1 cellular context compared by ENCODE assay signal in the genomic region with DNA sequence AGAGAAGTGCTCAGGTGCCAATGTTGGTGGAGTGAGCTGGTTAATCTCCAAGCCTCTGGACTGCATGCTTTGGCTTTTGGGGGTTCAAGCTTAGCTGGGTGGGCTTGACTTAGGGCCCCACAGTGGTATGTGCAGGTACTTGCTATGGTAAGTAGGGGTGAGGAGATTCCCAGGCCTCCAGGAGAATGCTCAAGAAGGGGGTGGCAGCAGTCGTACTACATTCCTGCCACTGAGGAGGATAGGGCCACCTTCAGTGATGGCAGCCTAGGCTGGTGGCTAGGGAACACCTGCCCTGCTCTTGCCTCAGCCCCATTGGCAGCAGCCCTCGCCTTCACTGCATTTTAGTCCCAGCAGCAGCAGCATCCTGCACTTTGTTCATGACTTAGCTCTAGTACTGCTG.
TF ChIP-seq lines count a peak whose summit lies in the region.

No MANE protein-coding gene starts in this region.

TF ChIP-seq in H1, 55 proteins besides CTCF, POLR2A, EP300 and RAD21:
- TF ChIP-seq SP4 (IDR thresholded peaks at IDR 0.05; ENCODE audit: low read length) (no peak), TCF12 (IDR thresholded peaks at IDR 0.05; ENCODE audit: low read depth, low read length) (no peak), SP1 (IDR thresholded peaks at IDR 0.05; ENCODE audit: low read depth, low read length) (no peak), KDM5A (IDR thresholded peaks at IDR 0.05; ENCODE audit: low read length) (no peak), E2F6 (IDR thresholded peaks at IDR 0.05) (no peak), BRCA1 (IDR thresholded peaks at IDR 0.05; ENCODE audit: low read depth, low read length) (no peak), NANOG (IDR thresholded peaks at IDR 0.05; ENCODE audit: insufficient read depth, low read depth, low read length, poor library complexity, severe bottlenecking) (no peak), EZH2 (IDR thresholded peaks at IDR 0.05; ENCODE audit: low read depth, low read length, severe bottlenecking) (no peak), NRF1 (IDR thresholded peaks at IDR 0.05; ENCODE audit: low read depth, low read length) (no peak), FOSL1 (IDR thresholded peaks at IDR 0.05; ENCODE audit: insufficient read depth, low read depth, low read length) (no peak), BCL11A (IDR thresholded peaks at IDR 0.05; ENCODE audit: low read depth in 2 of 2, low read length in 2 of 2) (no peak), RNF2 (IDR thresholded peaks at IDR 0.05; ENCODE audit: borderline replicate concordance, low read depth, low read length, missing control alignments, poor library complexity, severe bottlenecking) (no peak), PHF8 (conservative IDR thresholded peaks at IDR 0.05; ENCODE audit: low read depth, low read length) (no peak), CEBPB (IDR thresholded peaks at IDR 0.05; ENCODE audit: low read depth, low read length) (no peak), CTBP2 (IDR thresholded peaks at IDR 0.05; ENCODE audit: borderline replicate concordance, insufficient read depth, insufficient read length, low read length) (no peak), ZNF274 (IDR thresholded peaks at IDR 0.05; ENCODE audit: borderline replicate concordance, extremely low read depth, low read length) (no peak), GTF2F1 (IDR thresholded peaks at IDR 0.05; ENCODE audit: borderline replicate concordance, low read depth, low read length) (no peak)
